ENCODE assay signal across 10 cellular contexts in the genomic region with DNA sequence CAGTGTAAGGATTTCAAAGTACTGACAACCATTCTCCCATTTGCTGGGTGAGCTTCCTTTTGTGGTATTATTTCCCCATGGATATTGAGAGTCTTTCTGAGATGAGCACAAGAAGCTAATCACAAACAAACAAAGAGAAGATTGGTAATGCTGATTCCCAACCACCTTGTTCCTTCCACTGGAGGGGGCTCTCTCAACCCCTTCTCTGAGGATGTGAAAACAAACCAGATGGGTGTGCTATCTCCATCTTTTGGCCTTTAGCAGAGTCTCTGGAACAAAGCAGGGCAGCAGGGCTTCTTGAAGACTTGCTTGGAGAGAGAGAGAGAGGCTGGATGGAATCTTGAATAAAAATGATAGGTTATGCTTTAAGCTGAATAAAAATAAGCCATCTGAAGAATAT.
DNase-seq lines count a peak whose midpoint lies in the region; ATAC-seq and TF ChIP-seq lines count a peak whose summit lies in the region.
"Had no signal": no experiment of that assay in that cellular context is flagged by ENCODE, and none has a peak within 500 bp of the region (broad histone marks: within the 10 kb centered on the region; RNA-seq: fewer than 3 reads in every experiment).

No MANE protein-coding gene starts in this region.

- no peak overlapping the region for H4K8ac ChIP-seq in mesenchymal stem cell (ENCODE audit: low read length)

- H2BK120ac ChIP-seq in mesenchymal stem cell (ENCODE audit: low read depth, low read length): no peak overlapping the region

- H3K4me2 ChIP-seq in Karpas-422 (ENCODE audit: low read depth, low read length, poor library complexity, severe bottlenecking): no peak overlapping the region
- H3K4me2 ChIP-seq in mesenchymal stem cell (ENCODE audit: low read length, poor library complexity, severe bottlenecking): no peak overlapping the region

- H2BK12ac ChIP-seq in mesenchymal stem cell (ENCODE audit: low read length in 2 of 2): no peak overlapping the region

- CTCF ChIA-PET in Caco-2 (lab: Charles Lee): no interaction called here

- peaks cover 6% of the 10 kb centered on the region for H3K4me1 Mint-ChIP-seq in Caco-2 (ENCODE audit: low read depth, unreplicated experiment)
- H3K4me1 Mint-ChIP-seq: T-helper 17 cell had no signal

- no peak overlapping the region for H3K23ac ChIP-seq in mesenchymal stem cell (ENCODE audit: low read length in 2 of 2)

- ATAC-seq in GM21423 (IDR thresholded peaks at IDR 0.05; ENCODE audit: unreplicated experiment): no peak
- no peak for ATAC-seq in HG03469 (IDR thresholded peaks at IDR 0.05; ENCODE audit: unreplicated experiment)
- ATAC-seq in GM19452 (IDR thresholded peaks at IDR 0.05; ENCODE audit: unreplicated experiment): no peak
- ATAC-seq: T-helper 17 cell had no signal

- no peak overlapping the region for H3K14ac ChIP-seq in mesenchymal stem cell (ENCODE audit: low read length in 2 of 2)

- no peaks in the 10 kb centered on the region for H3K27me3 ChIP-seq in Caco-2 (replicated peaks; ENCODE audit: control insufficient read depth, insufficient read depth, low read length)
- H3K27me3 ChIP-seq in Karpas-422 (ENCODE audit: low read length): no peaks in the 10 kb centered on the region
- H3K27me3 ChIP-seq in WERI-Rb-1 (ENCODE audit: insufficient read depth, low read depth, severe bottlenecking): no peaks in the 10 kb centered on the region
- no peaks in the 10 kb centered on the region for H3K27me3 ChIP-seq in mesenchymal stem cell (ENCODE audit: control insufficient read depth in 1 of 2, insufficient read depth in 1 of 2, low read length in 2 of 2)
- H3K27me3 ChIP-seq in tibial artery: no peaks in the 10 kb centered on the region

- H3K9me2 ChIP-seq in Karpas-422 (replicated peaks; ENCODE audit: insufficient read depth, low read length): 0 out of 2 replicates have a peak, but pooled peaks cover 3% of the 10 kb centered on the region

- H2BK5ac ChIP-seq in mesenchymal stem cell (ENCODE audit: low read depth, low read length, poor library complexity, severe bottlenecking): no peak overlapping the region

- H4K91ac ChIP-seq in mesenchymal stem cell (ENCODE audit: low read length): no peak overlapping the region

- TF ChIP-seq CTCF in Caco-2 (IDR thresholded peaks at IDR 0.05; ENCODE audit: insufficient read depth in 1 of 2, low read depth in 1 of 2, low read length in 1 of 2, severe bottlenecking in 1 of 2, unreplicated experiment in 1 of 2): peak; percentile 22 to 47
- peak; percentile 89 for TF ChIP-seq CTCF in WERI-Rb-1 (IDR thresholded peaks at IDR 0.05; ENCODE audit: low read depth, low read length)
- TF ChIP-seq CTCF in tibial artery (IDR thresholded peaks at IDR 0.05): no peak

- no peak overlapping the region for H3K9ac ChIP-seq in Karpas-422 (ENCODE audit: low read length)
- peak overlapping the region; percentile 76 for H3K9ac ChIP-seq in mesenchymal stem cell (ENCODE audit: low read length)

- no peak overlapping the region for H3K4ac ChIP-seq in mesenchymal stem cell (ENCODE audit: low read depth in 1 of 2, low read length in 2 of 2)

- no peaks in the 10 kb centered on the region for H3K36me3 Mint-ChIP-seq in Caco-2 (ENCODE audit: insufficient read depth, unreplicated experiment)

- POLR2A ChIA-PET in Caco-2 (lab: Charles Lee): no interaction called here

- intact Hi-C loops in Caco-2 (cut with micrococcal nuclease; ENCODE audit: unreplicated experiment): no loop called here
- intact Hi-C loops in tibial artery (cut with DNase I; ENCODE audit: low total_unique reads): no loop called here

- H3K4me3 Mint-ChIP-seq in Caco-2 (ENCODE audit: unreplicated experiment): no peak overlapping the region
- H3K4me3 Mint-ChIP-seq: T-helper 17 cell had no signal

- H3K27ac ChIP-seq in Karpas-422 (ENCODE audit: low read length) (no peak overlapping the region), WERI-Rb-1 (peak overlapping the region; percentile 46), mesenchymal stem cell (ENCODE audit: low read length, poor library complexity, severe bottlenecking) (no peak overlapping the region), tibial artery (no peak overlapping the region)

- no peaks in the 10 kb centered on the region for H3K4me1 ChIP-seq in Caco-2
- H3K4me1 ChIP-seq in Karpas-422 (ENCODE audit: low read length): no peaks in the 10 kb centered on the region
- H3K4me1 ChIP-seq in mesenchymal stem cell (ENCODE audit: control insufficient read depth, insufficient read depth, low read depth, low read length): no peaks in the 10 kb centered on the region
- H3K4me1 ChIP-seq in tibial artery: peaks cover 0 to 9% (median 1%) of the 10 kb centered on the region in 4 donors

- H3K4me3 ChIP-seq in Caco-2 (ENCODE audit: low read depth, low read length): no peak overlapping the region
- no peak overlapping the region for H3K4me3 ChIP-seq in Karpas-422 (ENCODE audit: low read length)
- no peak overlapping the region for H3K4me3 ChIP-seq in WERI-Rb-1 (ENCODE audit: low read depth, low read length)
- H3K4me3 ChIP-seq in mesenchymal stem cell (ENCODE audit: insufficient read depth in 1 of 2, low read depth in 1 of 2, low read length in 2 of 2): no peak overlapping the region
- no peak overlapping the region for H3K4me3 ChIP-seq in tibial artery
- H3K4me3 ChIP-seq: lung had no signal

- H4K20me1 ChIP-seq in Karpas-422 (ENCODE audit: insufficient read depth, low read depth, low read length): no peaks in the 10 kb centered on the region

- no peak overlapping the region for H3K27ac Mint-ChIP-seq in Caco-2 (ENCODE audit: unreplicated experiment)
- H3K27ac Mint-ChIP-seq: T-helper 17 cell had no signal

- H3K79me1 ChIP-seq in mesenchymal stem cell (replicated peaks; ENCODE audit: low read length, poor library complexity, severe bottlenecking): no peaks in the 10 kb centered on the region

- no peaks in the 10 kb centered on the region for H3K9me3 Mint-ChIP-seq in Caco-2 (ENCODE audit: unreplicated experiment)

- H3K36me3 ChIP-seq in Caco-2 (ENCODE audit: control insufficient read depth, insufficient read depth, low read length) (no peaks in the 10 kb centered on the region), Karpas-422 (ENCODE audit: insufficient read depth, low read length) (no peaks in the 10 kb centered on the region), WERI-Rb-1 (no peaks in the 10 kb centered on the region), mesenchymal stem cell (ENCODE audit: control insufficient read depth in 1 of 2, insufficient read depth in 2 of 2, low read depth in 1 of 2, low read length in 2 of 2) (no peaks in the 10 kb centered on the region), tibial artery (no peaks in the 10 kb centered on the region)

- no peak overlapping the region for H2BK15ac ChIP-seq in mesenchymal stem cell (ENCODE audit: low read depth, poor library complexity, severe bottlenecking)

- H3K79me2 ChIP-seq in Karpas-422 (ENCODE audit: low read length): no peaks in the 10 kb centered on the region

- H3K9me3 ChIP-seq in Caco-2 (0 out of 2 replicates have a peak, but pooled peaks cover under 1% of the 10 kb centered on the region), Karpas-422 (ENCODE audit: low read length) (no peaks in the 10 kb centered on the region), WERI-Rb-1 (ENCODE audit: severe bottlenecking) (peaks cover 3% of the 10 kb centered on the region), mesenchymal stem cell (ENCODE audit: control insufficient read depth, low read length) (no peaks in the 10 kb centered on the region), tibial artery (no peaks in the 10 kb centered on the region)

- H2AFZ ChIP-seq in Karpas-422 (ENCODE audit: low read length) (no peak overlapping the region), mesenchymal stem cell (ENCODE audit: low read depth, low read length) (no peak overlapping the region)

- peak; percentile 20 to 38 for DNase-seq in Caco-2
- peak; percentile 40 for DNase-seq in Karpas-422
- peak; percentile 82 for DNase-seq in WERI-Rb-1
- DNase-seq in mesenchymal stem cell: peak; percentile 22
- DNase-seq in tibial artery: no peak
- DNase-seq: T-helper 17 cell had no signal

- H3K27me3 Mint-ChIP-seq in Caco-2 (ENCODE audit: insufficient read depth, unreplicated experiment): no peaks in the 10 kb centered on the region
- H3K27me3 Mint-ChIP-seq: T-helper 17 cell had no signal

- H2AK5ac ChIP-seq in mesenchymal stem cell (ENCODE audit: low read length, severe bottlenecking): no peak overlapping the region

- H3K18ac ChIP-seq in mesenchymal stem cell (ENCODE audit: low read depth in 1 of 2, low read length in 2 of 2): no peak overlapping the region

- no TSS peak for BruUV-seq in Caco-2 (replicated peaks; lab: Mats Ljungman, UMichigan)

Comparison
In these comparisons a context has a peak if more than half of its experiments do, and no peak if none do; other contexts are left out.
1. DNase-seq: peak in Caco-2 (2 of 2), Karpas-422 (single experiment), WERI-Rb-1 (single experiment) and mesenchymal stem cell (single experiment); none in tibial artery (0 of 2).
2. CTCF ChIP-seq: peak in Caco-2 (2 of 2) and WERI-Rb-1 (single experiment); none in tibial artery (0 of 2).